ENCODE assay signal across 8 cellular contexts in genomic region chr12:106139422-106140141, GRCh38. TPM values are rescaled to one million over a fixed set of nuclear protein-coding genes. Genes with fewer than 3 reads are reported as not detected.
DNase-seq lines count a peak whose midpoint lies in the region; ATAC-seq, FAIRE-seq and TF ChIP-seq lines count a peak whose summit lies in the region.

No MANE protein-coding gene starts in this region.

- H3K9ac ChIP-seq in endothelial cell of umbilical vein (replicated peaks; ENCODE audit: extremely low read depth, insufficient read depth, low read length) (peak overlapping the region; percentile 89), mesenchymal stem cell (ENCODE audit: low read length) (peak overlapping the region; percentile 93)

- peaks cover 20% of the 10 kb centered on the region for H3K27me3 ChIP-seq in CD4-positive, alpha-beta memory T cell (ENCODE audit: insufficient read depth, low read length)
- H3K27me3 ChIP-seq in endothelial cell of umbilical vein (ENCODE audit: control insufficient read depth in 2 of 2, insufficient read depth in 2 of 2, low read length in 2 of 2), result no peaks in the 10 kb centered on the region
- H3K27me3 ChIP-seq in mesenchymal stem cell (ENCODE audit: control insufficient read depth in 1 of 2, insufficient read depth in 1 of 2, low read length in 2 of 2), result no peaks in the 10 kb centered on the region

- under 1% methylated on average over 62 of the region's 66 CpGs for WGBS in mesenchymal stem cell

- H2AFZ ChIP-seq in endothelial cell of umbilical vein (ENCODE audit: low read depth, low read length), result peak overlapping the region; percentile 6
- peak overlapping the region; percentile 6 for H2AFZ ChIP-seq in mesenchymal stem cell (ENCODE audit: low read depth, low read length)

- H3K14ac ChIP-seq in mesenchymal stem cell (ENCODE audit: low read length in 2 of 2), result peak overlapping the region; percentile 56 to 65

- TF ChIP-seq CTCF in endothelial cell of umbilical vein (IDR thresholded peaks at IDR 0.05; ENCODE audit: extremely low read depth in 1 of 2, insufficient read depth in 1 of 2, low read depth in 1 of 2, low read length in 2 of 2), result no peak

- H3K27me3 Mint-ChIP-seq in CD4-positive, alpha-beta memory T cell, result peaks cover 47 to 60% of the 10 kb centered on the region in 2 donors

- no peaks in the 10 kb centered on the region for H3K36me3 ChIP-seq in CD4-positive, alpha-beta memory T cell (ENCODE audit: insufficient read depth, low read length)
- H3K36me3 ChIP-seq in endothelial cell of umbilical vein (ENCODE audit: control insufficient read depth in 2 of 2, extremely low read depth in 1 of 2, insufficient read depth in 2 of 2, low read length in 2 of 2) (no peaks in the 10 kb centered on the region), mesenchymal stem cell (ENCODE audit: control insufficient read depth in 1 of 2, insufficient read depth in 2 of 2, low read depth in 1 of 2, low read length in 2 of 2) (no peaks in the 10 kb centered on the region)

- peaks cover 37% of the 10 kb centered on the region for H3K79me2 ChIP-seq in endothelial cell of umbilical vein (ENCODE audit: control insufficient read depth, insufficient read depth, low read length)

- peak overlapping the region; percentile 97 to 98 for H3K18ac ChIP-seq in mesenchymal stem cell (ENCODE audit: low read depth in 1 of 2, low read length in 2 of 2)

- H3K27ac Mint-ChIP-seq in CD4-positive, alpha-beta memory T cell, result no peak overlapping the region

- H3K4ac ChIP-seq in mesenchymal stem cell (ENCODE audit: low read depth in 1 of 2, low read length in 2 of 2), result peak overlapping the region; percentile 95 to 98

- peak overlapping the region; percentile 97 for H4K91ac ChIP-seq in mesenchymal stem cell (ENCODE audit: low read length)

- CTCF ChIA-PET in CD4-positive, alpha-beta memory T cell (lab: Charles Lee; ENCODE audit: partially characterized antibody), result interaction anchor here (7.5 kb wide), 1 partner anchor 720 kb away, joined by 84 read pairs; no protein-coding TSS in a partner anchor
- CTCF ChIA-PET in endothelial cell of umbilical vein (lab: Charles Lee), result interaction anchor here (1.0 to 8.9 kb wide), 9 partner anchors 9 to 719 kb away, joined by 3 to 112 read pairs (median 4); no protein-coding TSS in a partner anchor

- H3K9me3 Mint-ChIP-seq in CD4-positive, alpha-beta memory T cell, result peaks cover 0 to 9% (median 0%) of the 10 kb centered on the region in 8 donors

- no peaks in the 10 kb centered on the region for H4K20me1 ChIP-seq in endothelial cell of umbilical vein (replicated peaks; ENCODE audit: control insufficient read depth, extremely low read depth, insufficient read depth, low read length)

- H3K36me3 Mint-ChIP-seq in CD4-positive, alpha-beta memory T cell, result no peaks in the 10 kb centered on the region

- peak overlapping the region; percentile 96 for H2BK120ac ChIP-seq in mesenchymal stem cell (ENCODE audit: low read depth, low read length)

- H3K4me3 ChIP-seq in CD4-positive, alpha-beta memory T cell (ENCODE audit: low read length in 2 of 2), result no peak overlapping the region
- H3K4me3 ChIP-seq in endothelial cell of umbilical vein (replicated peaks in 1 of 3; ENCODE audit: insufficient read depth in 1 of 3, low read depth in 1 of 3, low read length in 3 of 3), result peak overlapping the region; percentile 50 to 73 (median 72)
- peak overlapping the region; percentile 83 to 87 for H3K4me3 ChIP-seq in mesenchymal stem cell (ENCODE audit: insufficient read depth in 1 of 2, low read depth in 1 of 2, low read length in 2 of 2)

- intact Hi-C loops in CD4-positive, alpha-beta memory T cell (cut with micrococcal nuclease), result no loop called here
- intact Hi-C loops in endothelial cell of umbilical vein (cut with micrococcal nuclease), result loop anchor here (1.0 to 5.0 kb wide), 4 partner anchors 287 to 672 kb away; no protein-coding TSS in a partner anchor

- H3K4me1 Mint-ChIP-seq in CD4-positive, alpha-beta memory T cell, result peaks cover 4 to 23% (median 9%) of the 10 kb centered on the region in 4 donors

- no peaks in the 10 kb centered on the region for H3K4me1 ChIP-seq in CD4-positive, alpha-beta memory T cell (ENCODE audit: insufficient read depth, low read length)
- H3K4me1 ChIP-seq in endothelial cell of umbilical vein (ENCODE audit: control insufficient read depth, extremely low read depth, insufficient read depth, low read length) (peaks cover 42% of the 10 kb centered on the region), mesenchymal stem cell (ENCODE audit: control insufficient read depth, insufficient read depth, low read depth, low read length) (peaks cover 9% of the 10 kb centered on the region)

- DNase-seq in CD4-positive, alpha-beta memory T cell, result no peak
- DNase-seq in HT-29 (ENCODE audit: low spot score), result peak; percentile 69
- peak; percentile 46 for DNase-seq in SK-N-DZ (ENCODE audit: low spot score)
- DNase-seq in endothelial cell of umbilical vein (ENCODE audit: low read depth, low spot score), result peak; percentile 79
- peak; percentile 82 for DNase-seq in mesenchymal stem cell
- DNase-seq in substantia nigra (lab: John Stamatoyannopoulos, UW), result peak in 43 of 49 donors; percentile 20 to 84 (median 62)

- peak overlapping the region; percentile 99 for H2BK15ac ChIP-seq in mesenchymal stem cell (ENCODE audit: low read depth, poor library complexity, severe bottlenecking)

- H3K27ac ChIP-seq in CD4-positive, alpha-beta memory T cell (ENCODE audit: low read depth, low read length), result no peak overlapping the region
- H3K27ac ChIP-seq in endothelial cell of umbilical vein (ENCODE audit: insufficient read depth, low read depth, low read length) (peak overlapping the region; percentile 89), mesenchymal stem cell (ENCODE audit: low read length, poor library complexity, severe bottlenecking) (peak overlapping the region; percentile 80), substantia nigra (ENCODE audit: low read depth, low read length, poor library complexity, severe bottlenecking) (peak overlapping the region; percentile 97)

- ATAC-seq in GM21360 (IDR thresholded peaks at IDR 0.05; ENCODE audit: unreplicated experiment), result no peak
- ATAC-seq in GM18907 (IDR thresholded peaks at IDR 0.05; ENCODE audit: unreplicated experiment), result no peak

- no peaks in the 10 kb centered on the region for H3K9me1 ChIP-seq in endothelial cell of umbilical vein (replicated peaks; ENCODE audit: control insufficient read depth, extremely low read depth, insufficient read depth, low read length)

- BruUV-seq in endothelial cell of umbilical vein (replicated peaks; lab: Mats Ljungman, UMichigan), result no TSS peak

- no peaks in the 10 kb centered on the region for H3K9me3 ChIP-seq in CD4-positive, alpha-beta memory T cell (ENCODE audit: control insufficient read depth in 1 of 2, low read length in 2 of 2)
- no peaks in the 10 kb centered on the region for H3K9me3 ChIP-seq in endothelial cell of umbilical vein (replicated peaks; ENCODE audit: control insufficient read depth, insufficient read depth, low read length)
- H3K9me3 ChIP-seq in mesenchymal stem cell (ENCODE audit: control insufficient read depth, low read length), result no peaks in the 10 kb centered on the region

- TF ChIP-seq POLR2A in endothelial cell of umbilical vein (IDR thresholded peaks at IDR 0.05; ENCODE audit: low read depth, low read length), result peak; percentile 1

- peak overlapping the region; percentile 98 for H4K8ac ChIP-seq in mesenchymal stem cell (ENCODE audit: low read length)

- peak; percentile 49 for FAIRE-seq in endothelial cell of umbilical vein (lab: Jason Lieb, UNC)

- H2BK5ac ChIP-seq in mesenchymal stem cell (ENCODE audit: low read depth, low read length, poor library complexity, severe bottlenecking), result peak overlapping the region; percentile 99

- POLR2A ChIA-PET in CD4-positive, alpha-beta memory T cell (lab: Charles Lee; ENCODE audit: partially characterized antibody), result no interaction called here
- POLR2A ChIA-PET in endothelial cell of umbilical vein (lab: Charles Lee), result interaction anchor here (0.7 kb wide), 1 partner anchor 84 kb away, joined by 3 read pairs; no protein-coding TSS in a partner anchor

- dilution Hi-C loops in endothelial cell of umbilical vein (cut with MboI; ENCODE audit: extremely low pct_ligation_motif_present, low sequenced_read_pairs), result no loop called here

- peak overlapping the region in 1 of 2 experiments; percentile 74 for H3K23ac ChIP-seq in mesenchymal stem cell (ENCODE audit: low read length in 2 of 2)

- H3K4me2 ChIP-seq in endothelial cell of umbilical vein (ENCODE audit: insufficient read depth, low read length) (peak overlapping the region; percentile 63), mesenchymal stem cell (ENCODE audit: low read length, poor library complexity, severe bottlenecking) (peak overlapping the region; percentile 86)

- peak overlapping the region; percentile 49 for H2AK5ac ChIP-seq in mesenchymal stem cell (ENCODE audit: low read length, severe bottlenecking)

- peaks cover 10% of the 10 kb centered on the region for H3K79me1 ChIP-seq in mesenchymal stem cell (replicated peaks; ENCODE audit: low read length, poor library complexity, severe bottlenecking)

- peak overlapping the region in 5 of 8 donors; percentile 17 to 82 (median 67) for H3K4me3 Mint-ChIP-seq in CD4-positive, alpha-beta memory T cell

- H2BK12ac ChIP-seq in mesenchymal stem cell (ENCODE audit: low read length in 2 of 2), result peak overlapping the region; percentile 49 to 91

TF ChIP-seq in endothelial cell of umbilical vein, 7 proteins besides CTCF, POLR2A, EP300 and RAD21 (continues in another document):
- TF ChIP-seq MYC (IDR thresholded peaks at IDR 0.05; ENCODE audit: low read depth, low read length), result no peak
- TF ChIP-seq FOS (IDR thresholded peaks at IDR 0.05; ENCODE audit: borderline replicate concordance, insufficient read depth, low read length), result peak; percentile 83
- TF ChIP-seq POLR2AphosphoS5 (IDR thresholded peaks at IDR 0.05; ENCODE audit: insufficient read depth, low read depth, low read length), result peak; percentile 30

RNA-seq across cellular contexts. Expression of gene NUAK1, which starts 0.8 kb away (rescaled TPM):
- total RNA-seq in CD4-positive, alpha-beta memory T cell, result not detected
- not detected for polyA plus RNA-seq in CD4-positive, alpha-beta memory T cell
- total RNA-seq in HT-29 (2014; rRNA removed; shearing (Covaris generic)), result 0.91 and 1.3 TPM in 2 replicates
- 7.1 and 9.0 TPM in 2 replicates for polyA plus RNA-seq in SK-N-DZ (2014; cell fraction: cytosol; rRNA removed)
- 2.6 and 2.9 TPM in 2 replicates for polyA plus RNA-seq in SK-N-DZ (2014; cell fraction: nucleus; rRNA removed)
- total RNA-seq in endothelial cell of umbilical vein, result 34.2 and 38.0 TPM in 2 replicates
- polyA plus RNA-seq in endothelial cell of umbilical vein, result 19.8 and 39.7 TPM in 2 replicates
- polyA plus RNA-seq in endothelial cell of umbilical vein (2011; cell fraction: cytosol; rRNA removed), result 23.1 and 23.6 TPM in 2 replicates
- 38.8 and 44.0 TPM in 2 replicates for polyA plus RNA-seq in endothelial cell of umbilical vein (2011; cell fraction: nucleus; rRNA removed)
- polyA plus RNA-seq in endothelial cell of umbilical vein (2012), result 12.1 and 16.3 TPM in 2 replicates
- 58.9 and 75.2 TPM in 2 replicates for polyA minus RNA-seq in endothelial cell of umbilical vein
- polyA minus RNA-seq in endothelial cell of umbilical vein (2011; cell fraction: cytosol; rRNA and poly(A)+ RNA removed), result 2.3 TPM
- polyA minus RNA-seq in endothelial cell of umbilical vein (2011; cell fraction: nucleus; rRNA and poly(A)+ RNA removed), result 30.5 and 34.3 TPM in 2 replicates
- polyA plus RNA-seq in mesenchymal stem cell (2013, experiment 1 of 2), result 8.2 TPM
- polyA plus RNA-seq in mesenchymal stem cell (2013, experiment 2 of 2), result 7.9 TPM

Comparison
In these comparisons a context has a peak if more than half of its experiments do, and no peak if none do; other contexts are left out.
1. DNase-seq: peak in HT-29 (single experiment), SK-N-DZ (single experiment), endothelial cell of umbilical vein (single experiment), mesenchymal stem cell (single experiment) and substantia nigra (43 of 49); none in CD4-positive, alpha-beta memory T cell (0 of 5).
2. H3K4me3 ChIP-seq: peak in endothelial cell of umbilical vein (3 of 3) and mesenchymal stem cell (2 of 2); none in CD4-positive, alpha-beta memory T cell (0 of 2).
3. RNA of gene NUAK1, which starts 0.8 kb away (total RNA-seq): 34.2 to 38.0 TPM in endothelial cell of umbilical vein; 0.91 to 1.3 TPM in HT-29 and not detected in CD4-positive, alpha-beta memory T cell; every median in the first group is over 10 times any median in the second.